In genomic region chr12:49580572-49581535, GRCh38 we compare ENCODE assay signal across 8 cellular contexts. TPM values are rescaled to one million over a fixed set of nuclear protein-coding genes. Genes with fewer than 3 reads are reported as not detected.
DNase-seq lines count a peak whose midpoint lies in the region; ATAC-seq and TF ChIP-seq lines count a peak whose summit lies in the region.

No MANE protein-coding gene starts in this region.

- ATAC-seq in left lung, result peak; percentile 96
- ATAC-seq in HG02610 (IDR thresholded peaks at IDR 0.05; ENCODE audit: unreplicated experiment), result no peak

- TF ChIP-seq CTCF in CD14-positive monocyte (IDR thresholded peaks at IDR 0.05), result peak; percentile 86
- peak; percentile 60 for TF ChIP-seq CTCF in coronary artery (IDR thresholded peaks at IDR 0.05)
- TF ChIP-seq CTCF in left lung (IDR thresholded peaks at IDR 0.05), result peak; percentile 58 to 78

- peak overlapping the region in 1 of 2 donors; percentile 35 for H3K4me3 Mint-ChIP-seq in CD14-positive monocyte

- H3K4me3 ChIP-seq in H7 (ENCODE audit: insufficient read depth, low read depth, low read length), result no peak overlapping the region
- H3K4me3 ChIP-seq in coronary artery, result no peak overlapping the region
- H3K4me3 ChIP-seq in left lung, result no peak overlapping the region

- peaks cover 8% of the 10 kb centered on the region for H3K4me1 Mint-ChIP-seq in CD14-positive monocyte

- peaks cover 0 to 3% of the 10 kb centered on the region in 2 donors for H3K4me1 ChIP-seq in left lung

- H3K9me3 ChIP-seq in left lung, result no peaks in the 10 kb centered on the region

- intact Hi-C loops in CD14-positive monocyte (cut with micrococcal nuclease) (loop anchor here in 1 of 2 donors (5.0 kb wide), 1 partner anchor 224 kb away; no protein-coding TSS in a partner anchor), left lung (cut with DNase I) (no loop called here)

- peaks cover 9 to 12% of the 10 kb centered on the region in 2 donors for H3K36me3 Mint-ChIP-seq in CD14-positive monocyte

- H3K27ac Mint-ChIP-seq in CD14-positive monocyte, result peak overlapping the region in 1 of 7 donors; percentile 31

- H3K27me3 Mint-ChIP-seq in CD14-positive monocyte (ENCODE audit: low read depth in 3 of 3), result peaks cover 0 to 1% (median 0%) of the 10 kb centered on the region in 3 donors

- peaks cover 0 to 1% (median 0%) of the 10 kb centered on the region in 7 donors for H3K9me3 Mint-ChIP-seq in CD14-positive monocyte

- no peak for DNase-seq in CD14-positive monocyte (ENCODE audit: low spot score)
- DNase-seq in H7, result peak; percentile 94
- peak; percentile 70 for DNase-seq in NCI-H2196 treated with DMSO at 0.1 percent for 48 hours (lab: John Stamatoyannopoulos, UW; ENCODE audit: unreplicated experiment)
- DNase-seq in activated CD4-positive, alpha-beta T cell treated with anti-CD3 and anti-CD28 coated beads for 24 hours (ENCODE audit: low read depth in 2 of 2), result peak; percentile 34 to 43
- no peak for DNase-seq in coronary artery (ENCODE audit: low spot score)
- peak in 1 of 2 donors; percentile 63 for DNase-seq in left lung
- DNase-seq in stimulated activated CD4-positive, alpha-beta T cell treated with anti-CD3 and anti-CD28 coated beads, Interleukin-4, amount 100 ng/mL, for 1 hour, result peak; percentile 47

- H3K36me3 ChIP-seq in H7 (replicated peaks; ENCODE audit: control insufficient read depth, insufficient read depth, low read length) (peaks cover 2% of the 10 kb centered on the region), left lung (no peaks in the 10 kb centered on the region)

- H3K27ac ChIP-seq in coronary artery (no peak overlapping the region), left lung (no peak overlapping the region)

- H3K27me3 ChIP-seq in H7 (ENCODE audit: control insufficient read depth, insufficient read depth, low read length) (no peaks in the 10 kb centered on the region), left lung (no peaks in the 10 kb centered on the region)

RNA-seq across cellular contexts. Expression of gene MCRS1, which starts 12.9 kb away (rescaled TPM):
- polyA plus RNA-seq in CD14-positive monocyte, result 10 to 100 TPM; 50.3 to 52.3 TPM
- 113 and 124 TPM in 2 replicates for total RNA-seq in H7 (2014; rRNA removed; shearing (Covaris generic))
- 10 to 100 TPM; 40.5 to 51.6 TPM for total RNA-seq in left lung

RNA-seq across cellular contexts. Expression of gene FAM186B, which starts 24.6 kb away (rescaled TPM):
- polyA plus RNA-seq in CD14-positive monocyte, result not detected
- total RNA-seq in H7 (2014; rRNA removed; shearing (Covaris generic)), result 0.11 and 0.21 TPM in 2 replicates
- total RNA-seq in left lung, result under 1 TPM; 0.20 to 0.42 TPM

RNA-seq across cellular contexts. Expression of gene KCNH3, which starts 42.0 kb away (rescaled TPM):
- 1 to 10 TPM; 1.3 to 3.3 TPM for polyA plus RNA-seq in CD14-positive monocyte
- 0.97 TPM in 1 of 2 replicates, not detected in the other for total RNA-seq in H7 (2014; rRNA removed; shearing (Covaris generic))
- 1 to 10 TPM in 1 of 2 donors, under 1 TPM in 1; 0.15 to 2.4 TPM for total RNA-seq in left lung

RNA-seq across cellular contexts. Expression of gene PRPF40B, which starts 42.5 kb away (rescaled TPM):
- polyA plus RNA-seq in CD14-positive monocyte, result under 1 TPM; 0.14 to 0.57 TPM
- total RNA-seq in H7 (2014; rRNA removed; shearing (Covaris generic)), result 22.9 and 28.9 TPM in 2 replicates
- 10 to 100 TPM; 16.0 to 17.3 TPM for total RNA-seq in left lung

Comparison
In these comparisons a context has a peak if more than half of its experiments do, and no peak if none do; other contexts are left out.
1. DNase-seq: peak in H7 (single experiment), NCI-H2196 treated with DMSO at 0.1 percent for 48 hours (single experiment), activated CD4-positive, alpha-beta T cell treated with anti-CD3 and anti-CD28 coated beads for 24 hours (2 of 2) and stimulated activated CD4-positive, alpha-beta T cell treated with anti-CD3 and anti-CD28 coated beads, Interleukin-4, amount 100 ng/mL, for 1 hour (single experiment); none in CD14-positive monocyte (single experiment) and coronary artery (single experiment).
2. Peak in every context shown above with its lines, with median percentiles within 50 percentile points of each other: CTCF ChIP-seq.